Comparison of ENCODE assay signal across 31 cellular contexts in the genomic region with DNA sequence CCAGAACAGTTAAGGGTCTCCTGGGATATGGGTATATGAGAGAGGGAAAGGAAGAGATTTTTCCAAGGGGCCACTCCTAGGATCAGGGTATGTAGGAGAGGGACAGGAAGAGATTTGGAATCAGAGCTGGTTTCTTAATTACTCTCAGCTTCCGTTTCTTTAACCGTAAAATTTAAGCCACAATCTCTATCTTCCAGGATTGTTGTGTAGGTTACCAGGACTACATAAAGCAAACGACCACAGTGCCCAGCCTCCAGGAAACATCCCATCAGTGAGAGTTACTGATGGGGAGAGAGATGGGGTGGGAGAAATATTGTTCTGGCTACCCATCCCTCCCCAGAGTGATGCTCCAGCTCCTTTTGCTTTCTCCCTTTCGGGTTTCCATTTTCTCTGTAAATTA.
"Had no signal": no experiment of that assay in that cellular context is flagged by ENCODE, and none has a peak within 500 bp of the region (broad histone marks: within the 10 kb centered on the region; RNA-seq: fewer than 3 reads in every experiment).

No MANE protein-coding gene starts in this region.

- H3K27ac Mint-ChIP-seq: activated B cell treated with CpG ODN at 0.5 μM for 24 hours; activated CD8-positive, alpha-beta T cell treated with anti-CD3 and anti-CD28 coated beads for 36 hours; activated naive CD4-positive, alpha-beta T cell treated with anti-CD3 and anti-CD28 coated beads, Interleukin-2, amount 10 ng/mL, durations not matched to agents 7 days and 5 days; activated naive CD4-positive, alpha-beta T cell treated with anti-CD3 and anti-CD28 coated beads, Interleukin-2, amount 50 U/mL, for 72 hours; activated naive CD8-positive, alpha-beta T cell treated with anti-CD3 and anti-CD28 coated beads, Interleukin-2, amount 10 ng/mL, durations not matched to agents 7 days and 5 days; activated T-helper 17 cell treated with anti-CD3 and anti-CD28 coated beads, Interleukin-2, amount 50 U/mL, for 72 hours; brain; effector memory CD8-positive, alpha-beta T cell had no signal

- DNase-seq: activated B cell treated with CpG ODN at 0.5 μM for 24 hours; activated CD4-positive, alpha-beta T cell treated with anti-CD3 and anti-CD28 coated beads for 48 hours; activated CD4-positive, alpha-beta T cell treated with anti-CD3 and anti-CD28 coated beads, Interleukin-2, amount 50 U/mL, for 1 hour; activated CD4-positive, alpha-beta T cell treated with anti-CD3 and anti-CD28 coated beads, Interleukin-2, amount 50 U/mL, for 48 hours; activated CD8-positive, alpha-beta memory T cell treated with anti-CD3 and anti-CD28 coated beads for 24 hours; activated CD8-positive, alpha-beta T cell treated with anti-CD3 and anti-CD28 coated beads for 36 hours; activated effector memory CD4-positive, alpha-beta T cell treated with anti-CD3 and anti-CD28 coated beads, Interleukin-2, amount 50 U/mL, for 16 hours; activated naive CD4-positive, alpha-beta T cell; activated naive CD4-positive, alpha-beta T cell treated with anti-CD3 and anti-CD28 coated beads, Interleukin-2, amount 10 ng/mL, durations not matched to agents 7 days and 5 days; activated naive CD8-positive, alpha-beta T cell treated with anti-CD3 and anti-CD28 coated beads, Interleukin-2, amount 10 ng/mL, durations not matched to agents 7 days and 5 days; activated T-cell treated with anti-CD3 and anti-CD28 coated beads, Interleukin-2, amount 50 U/mL, for 4 hours; cortex of kidney; dermis blood vessel endothelial cell; effector CD4-positive, alpha-beta T cell; effector memory CD8-positive, alpha-beta T cell; esophagus squamous epithelium; head of caudate nucleus; hippocampal formation; T-helper 2 cell had no signal

- H3K4me1 Mint-ChIP-seq: activated B cell treated with CpG ODN at 0.5 μM for 24 hours; activated naive CD4-positive, alpha-beta T cell treated with anti-CD3 and anti-CD28 coated beads, Interleukin-2, amount 10 ng/mL, durations not matched to agents 7 days and 5 days; activated naive CD8-positive, alpha-beta T cell treated with anti-CD3 and anti-CD28 coated beads, Interleukin-2, amount 10 ng/mL, durations not matched to agents 7 days and 5 days; activated T-helper 17 cell treated with anti-CD3 and anti-CD28 coated beads, Interleukin-2, amount 50 U/mL, for 72 hours; brain; central memory CD8-positive, alpha-beta T cell had no signal

- H3K4me3 ChIP-seq: ascending aorta, breast epithelium, esophagus squamous epithelium had no signal

- H3K27ac ChIP-seq: ascending aorta, breast epithelium, epithelial cell of prostate, esophagus squamous epithelium had no signal

- H3K9me3 Mint-ChIP-seq: activated B cell treated with CpG ODN at 0.5 μM for 24 hours; activated CD8-positive, alpha-beta T cell treated with anti-CD3 and anti-CD28 coated beads for 36 hours; activated naive CD4-positive, alpha-beta T cell treated with anti-CD3 and anti-CD28 coated beads, Interleukin-2, amount 10 ng/mL, durations not matched to agents 7 days and 5 days; activated naive CD4-positive, alpha-beta T cell treated with anti-CD3 and anti-CD28 coated beads, Interleukin-2, amount 50 U/mL, for 72 hours; activated naive CD8-positive, alpha-beta T cell treated with anti-CD3 and anti-CD28 coated beads, Interleukin-2, amount 10 ng/mL, durations not matched to agents 7 days and 5 days; activated T-cell treated with anti-CD3 and anti-CD28 coated beads, Interleukin-2, amount 50 U/mL, for 4 hours; activated T-helper 17 cell treated with anti-CD3 and anti-CD28 coated beads, Interleukin-2, amount 50 U/mL, for 72 hours; brain; central memory CD8-positive, alpha-beta T cell; effector memory CD8-positive, alpha-beta T cell had no signal

- H3K27me3 ChIP-seq: ascending aorta, breast epithelium, esophagus squamous epithelium had no signal

- FAIRE-seq: colon, endometrium, endothelial cell of umbilical vein, frontal cortex had no signal

- H3K4me1 ChIP-seq: ascending aorta, breast epithelium, esophagus squamous epithelium had no signal

- H3K36me3 ChIP-seq: ascending aorta, breast epithelium, esophagus squamous epithelium had no signal

- H3K9me3 ChIP-seq: ascending aorta, breast epithelium, esophagus squamous epithelium had no signal

- H3K27me3 Mint-ChIP-seq: brain had no signal

- H3K4me3 Mint-ChIP-seq: activated B cell treated with CpG ODN at 0.5 μM for 24 hours; activated CD8-positive, alpha-beta T cell treated with anti-CD3 and anti-CD28 coated beads for 36 hours; activated naive CD4-positive, alpha-beta T cell treated with anti-CD3 and anti-CD28 coated beads, Interleukin-2, amount 10 ng/mL, durations not matched to agents 7 days and 5 days; activated naive CD8-positive, alpha-beta T cell treated with anti-CD3 and anti-CD28 coated beads, Interleukin-2, amount 10 ng/mL, durations not matched to agents 7 days and 5 days; activated T-cell treated with anti-CD3 and anti-CD28 coated beads, Interleukin-2, amount 50 U/mL, for 4 hours; activated T-helper 17 cell treated with anti-CD3 and anti-CD28 coated beads, Interleukin-2, amount 50 U/mL, for 72 hours; brain; central memory CD8-positive, alpha-beta T cell; effector memory CD8-positive, alpha-beta T cell had no signal

- H3K36me3 Mint-ChIP-seq: activated naive CD4-positive, alpha-beta T cell treated with anti-CD3 and anti-CD28 coated beads, Interleukin-2, amount 10 ng/mL, durations not matched to agents 7 days and 5 days; activated naive CD4-positive, alpha-beta T cell treated with anti-CD3 and anti-CD28 coated beads, Interleukin-2, amount 50 U/mL, for 72 hours; activated naive CD8-positive, alpha-beta T cell treated with anti-CD3 and anti-CD28 coated beads, Interleukin-2, amount 10 ng/mL, durations not matched to agents 7 days and 5 days; brain had no signal

- ATAC-seq: activated CD4-positive, CD25-positive, alpha-beta regulatory T cell treated with anti-CD3 and anti-CD28 coated beads, Interleukin-2, amount 50 U/mL, for 24 hours; activated CD8-positive, alpha-beta T cell treated with anti-CD3 and anti-CD28 coated beads for 36 hours; activated naive CD4-positive, alpha-beta T cell treated with anti-CD3 and anti-CD28 coated beads, Interleukin-2, amount 50 U/mL, for 72 hours; activated T-cell treated with anti-CD3 and anti-CD28 coated beads, Interleukin-2, amount 50 U/mL, for 4 hours; activated T-helper 17 cell treated with anti-CD3 and anti-CD28 coated beads, Interleukin-2, amount 50 U/mL, for 72 hours; effector memory CD8-positive, alpha-beta T cell had no signal
